ENCODE assay signal across 12 cellular contexts in the genomic region with DNA sequence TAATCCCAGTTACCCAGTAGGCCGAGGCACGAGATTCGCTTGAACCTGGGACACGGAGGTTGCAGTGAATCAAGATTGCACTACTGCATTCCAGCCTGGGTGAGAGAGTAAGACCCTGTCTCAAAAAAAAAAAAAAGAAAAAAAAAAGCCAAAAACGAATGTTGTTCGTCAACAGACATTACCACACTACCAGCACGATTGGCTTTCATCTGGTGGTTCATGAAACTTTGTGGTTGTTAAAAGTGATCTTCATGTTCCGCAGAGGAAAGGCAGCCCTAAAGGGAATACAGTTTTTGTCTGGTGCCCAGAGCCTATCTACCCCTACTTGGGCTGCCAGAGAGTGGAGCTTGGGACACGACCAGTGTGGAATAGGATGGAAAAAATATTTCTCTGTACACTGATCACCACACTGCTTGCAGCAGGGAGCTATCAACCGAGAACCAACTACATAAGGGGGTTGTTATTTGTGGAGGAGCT. TPM values are rescaled to one million over a fixed set of nuclear protein-coding genes. Genes with fewer than 3 reads are reported as not detected.
DNase-seq lines count a peak whose midpoint lies in the region; ATAC-seq and TF ChIP-seq lines count a peak whose summit lies in the region.
"Had no signal": no experiment of that assay in that cellular context is flagged by ENCODE, and none has a peak within 500 bp of the region (broad histone marks: within the 10 kb centered on the region; RNA-seq: fewer than 3 reads in every experiment).

No MANE protein-coding gene starts in this region.

- H2BK12ac ChIP-seq in trophoblast cell (ENCODE audit: low read length): no peak overlapping the region

- no peak overlapping the region for H3K9ac ChIP-seq in trophoblast cell (ENCODE audit: low read length)

- H3K4me3 ChIP-seq in muscle layer of duodenum (ENCODE audit: low read depth in 1 of 2, low read length in 2 of 2): no peak overlapping the region
- no peak overlapping the region for H3K4me3 ChIP-seq in trophoblast cell (ENCODE audit: low read depth, low read length)
- H3K4me3 ChIP-seq: adrenal gland, pancreas had no signal

- H3K9me3 ChIP-seq in muscle layer of duodenum (ENCODE audit: control insufficient read depth in 1 of 2, low read length in 2 of 2) (no peaks in the 10 kb centered on the region), trophoblast cell (ENCODE audit: insufficient read depth, low read depth, low read length) (no peaks in the 10 kb centered on the region)
- H3K9me3 ChIP-seq: adrenal gland, pancreas had no signal

- H3K79me1 ChIP-seq in trophoblast cell (ENCODE audit: low read length): peaks cover 4% of the 10 kb centered on the region

- WGBS in trophoblast cell (ENCODE audit: extremely low coverage, insufficient coverage, insufficient read length): no CpG with 5 or more reads among the region's 10 CpGs

- H3K27me3 ChIP-seq in muscle layer of duodenum (ENCODE audit: low read depth, low read length) (no peaks in the 10 kb centered on the region), trophoblast cell (ENCODE audit: insufficient read depth, low read length) (no peaks in the 10 kb centered on the region)
- H3K27me3 ChIP-seq: adrenal gland, pancreas had no signal

- no peak overlapping the region for H3K4ac ChIP-seq in trophoblast cell (ENCODE audit: low read depth, low read length)

- H3K18ac ChIP-seq in trophoblast cell (ENCODE audit: low read length): no peak overlapping the region

- H2BK120ac ChIP-seq in trophoblast cell (ENCODE audit: insufficient read depth, low read length, poor library complexity): no peak overlapping the region

- TF ChIP-seq CTCF in GM20000 (IDR thresholded peaks at IDR 0.05; ENCODE audit: extremely low read depth, missing control alignments): no peak

- H3K14ac ChIP-seq in trophoblast cell (ENCODE audit: low read length): no peak overlapping the region

- DNase-seq in T-helper 2 cell: peak in 3 of 5 experiments; percentile 16 to 85 (median 84)
- no peak for DNase-seq in GM20000 (ENCODE audit: low spot score)
- no peak for DNase-seq in DMS114 treated with DMSO at 0.1 percent for 48 hours (lab: John Stamatoyannopoulos, UW; ENCODE audit: unreplicated experiment)
- DNase-seq in trophoblast cell: no peak
- DNase-seq: adrenal gland, GF-D8, head of caudate nucleus had no signal

- H4K91ac ChIP-seq in trophoblast cell (ENCODE audit: low read depth, low read length): no peak overlapping the region

- no peak overlapping the region for H4K8ac ChIP-seq in trophoblast cell (ENCODE audit: low read depth, low read length)

- no peak overlapping the region for H2AK5ac ChIP-seq in trophoblast cell (ENCODE audit: low read length)

- no peaks in the 10 kb centered on the region for H3K79me2 ChIP-seq in trophoblast cell (ENCODE audit: control insufficient read depth, insufficient read depth, low read length, poor library complexity)

- H3K4me1 ChIP-seq in muscle layer of duodenum (ENCODE audit: control insufficient read depth in 1 of 2, insufficient read depth in 2 of 2, low read length in 2 of 2): no peaks in the 10 kb centered on the region
- H3K4me1 ChIP-seq in trophoblast cell (ENCODE audit: control insufficient read depth in 1 of 2, insufficient read depth in 2 of 2, low read length in 2 of 2): peaks cover 8 to 10% of the 10 kb centered on the region in 2 experiments
- H3K4me1 ChIP-seq: pancreas had no signal

- H2AFZ ChIP-seq in trophoblast cell (ENCODE audit: insufficient read depth, low read length, poor library complexity): no peak overlapping the region

- no peak overlapping the region for H2BK5ac ChIP-seq in trophoblast cell (ENCODE audit: low read depth, low read length, poor library complexity)

- peak overlapping the region; percentile 25 for H3K27ac ChIP-seq in muscle layer of duodenum (ENCODE audit: low read length)
- H3K27ac ChIP-seq in trophoblast cell (ENCODE audit: low read depth, low read length): no peak overlapping the region
- H3K27ac ChIP-seq: adrenal gland, pancreas had no signal

- H4K12ac ChIP-seq in trophoblast cell (ENCODE audit: low read depth, low read length): no peak overlapping the region

- ATAC-seq in GM19023 (IDR thresholded peaks at IDR 0.05; ENCODE audit: unreplicated experiment) (peak; percentile 3), HG02885 (IDR thresholded peaks at IDR 0.05; ENCODE audit: poor library complexity, unreplicated experiment) (peak; percentile 15), HG03139 (IDR thresholded peaks at IDR 0.05; ENCODE audit: unreplicated experiment) (no peak)

- H3K4me2 ChIP-seq in trophoblast cell (ENCODE audit: low read length): no peak overlapping the region

- no peak overlapping the region for H3K23ac ChIP-seq in trophoblast cell (ENCODE audit: low read length)

- H3K36me3 ChIP-seq in muscle layer of duodenum (ENCODE audit: control insufficient read depth in 1 of 2, insufficient read depth in 2 of 2, low read length in 2 of 2) (no peaks in the 10 kb centered on the region), trophoblast cell (ENCODE audit: control insufficient read depth in 1 of 2, insufficient read depth in 2 of 2, low read length in 2 of 2) (no peaks in the 10 kb centered on the region)
- H3K36me3 ChIP-seq: adrenal gland, pancreas had no signal

RNA-seq across cellular contexts. Expression of a gene that starts 13.6 kb away (rescaled TPM):
- 0.86 and 1.2 TPM in 2 replicates for polyA plus RNA-seq in trophoblast cell (2013)

Comparison
In these comparisons a context has a peak if more than half of its experiments do, and no peak if none do; other contexts are left out.
1. DNase-seq: peak in T-helper 2 cell (3 of 5); none in GM20000 (single experiment), DMS114 treated with DMSO at 0.1 percent for 48 hours (single experiment) and trophoblast cell (0 of 2).